In the genomic region with DNA sequence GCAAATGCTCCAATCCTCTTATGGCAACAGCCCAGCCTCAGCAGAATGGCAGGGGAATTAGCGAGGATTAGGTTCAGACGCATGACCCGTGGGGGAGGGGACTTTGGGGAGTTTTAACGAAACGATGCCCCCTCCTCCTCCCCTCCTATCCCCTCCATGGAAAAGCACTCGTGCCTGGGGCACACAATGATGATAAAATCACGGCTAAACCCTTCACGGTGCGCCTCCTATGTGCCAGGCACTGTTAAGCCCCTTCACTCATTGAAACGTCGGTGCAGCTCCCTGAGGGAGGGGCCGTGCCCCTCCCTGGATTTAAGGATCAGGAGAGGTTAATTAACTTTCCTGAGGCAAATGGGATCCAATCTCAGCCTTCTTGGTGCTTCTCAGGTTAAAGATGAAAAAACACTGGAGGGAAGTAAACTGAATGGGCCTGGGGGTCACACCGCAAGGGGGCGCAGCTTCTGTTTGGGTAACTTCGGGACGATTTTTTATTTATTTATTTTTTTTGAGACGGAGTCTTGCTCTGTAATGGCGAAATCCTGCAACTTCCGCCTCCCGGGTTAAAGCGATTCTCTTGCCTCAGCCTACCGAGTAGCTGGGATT, we compare ENCODE assay signal across 1 cellular context.
TF ChIP-seq lines count a peak whose summit lies in the region.

No MANE protein-coding gene starts in this region.

TF ChIP-seq in IMR-90, 13 proteins besides CTCF, POLR2A, EP300 and RAD21:
- TF ChIP-seq, protein P1, sequence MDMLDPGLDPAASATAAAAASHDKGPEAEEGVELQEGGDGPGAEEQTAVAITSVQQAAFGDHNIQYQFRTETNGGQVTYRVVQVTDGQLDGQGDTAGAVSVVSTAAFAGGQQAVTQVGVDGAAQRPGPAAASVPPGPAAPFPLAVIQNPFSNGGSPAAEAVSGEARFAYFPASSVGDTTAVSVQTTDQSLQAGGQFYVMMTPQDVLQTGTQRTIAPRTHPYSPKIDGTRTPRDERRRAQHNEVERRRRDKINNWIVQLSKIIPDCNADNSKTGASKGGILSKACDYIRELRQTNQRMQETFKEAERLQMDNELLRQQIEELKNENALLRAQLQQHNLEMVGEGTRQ (IDR thresholded peaks at IDR 0.05; ENCODE audit: low read depth, low read length) = no peak
- TF ChIP-seq CHD1 (IDR thresholded peaks at IDR 0.05; ENCODE audit: low read depth, low read length) (no peak), BHLHE40 (IDR thresholded peaks at IDR 0.05; ENCODE audit: low read depth, low read length) (no peak), CEBPB (IDR thresholded peaks at IDR 0.05; ENCODE audit: low read depth, low read length) (no peak), RCOR1 (IDR thresholded peaks at IDR 0.05; ENCODE audit: insufficient replicate concordance, low read length) (no peak), MXI1 (IDR thresholded peaks at IDR 0.05; ENCODE audit: borderline replicate concordance, low read depth, low read length) (no peak), MAZ (IDR thresholded peaks at IDR 0.05; ENCODE audit: borderline replicate concordance, low read depth, low read length) (no peak), MAFK (IDR thresholded peaks at IDR 0.05; ENCODE audit: low read depth, low read length) (no peak), NFE2L2 (IDR thresholded peaks at IDR 0.05; ENCODE audit: low read depth, low read length) (no peak), RFX5 (IDR thresholded peaks at IDR 0.05; ENCODE audit: low read depth, low read length) (no peak), FOS (IDR thresholded peaks at IDR 0.05; ENCODE audit: low read depth, low read length) (no peak), SMC3 (IDR thresholded peaks at IDR 0.05; ENCODE audit: low read depth, low read length) (no peak)
- TF ChIP-seq, protein P2, sequence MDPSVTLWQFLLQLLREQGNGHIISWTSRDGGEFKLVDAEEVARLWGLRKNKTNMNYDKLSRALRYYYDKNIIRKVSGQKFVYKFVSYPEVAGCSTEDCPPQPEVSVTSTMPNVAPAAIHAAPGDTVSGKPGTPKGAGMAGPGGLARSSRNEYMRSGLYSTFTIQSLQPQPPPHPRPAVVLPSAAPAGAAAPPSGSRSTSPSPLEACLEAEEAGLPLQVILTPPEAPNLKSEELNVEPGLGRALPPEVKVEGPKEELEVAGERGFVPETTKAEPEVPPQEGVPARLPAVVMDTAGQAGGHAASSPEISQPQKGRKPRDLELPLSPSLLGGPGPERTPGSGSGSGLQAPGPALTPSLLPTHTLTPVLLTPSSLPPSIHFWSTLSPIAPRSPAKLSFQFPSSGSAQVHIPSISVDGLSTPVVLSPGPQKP (IDR thresholded peaks at IDR 0.05; ENCODE audit: borderline replicate concordance, low read depth, low read length) = no peak
